14 cellular contexts compared by ENCODE assay signal in the genomic region with DNA sequence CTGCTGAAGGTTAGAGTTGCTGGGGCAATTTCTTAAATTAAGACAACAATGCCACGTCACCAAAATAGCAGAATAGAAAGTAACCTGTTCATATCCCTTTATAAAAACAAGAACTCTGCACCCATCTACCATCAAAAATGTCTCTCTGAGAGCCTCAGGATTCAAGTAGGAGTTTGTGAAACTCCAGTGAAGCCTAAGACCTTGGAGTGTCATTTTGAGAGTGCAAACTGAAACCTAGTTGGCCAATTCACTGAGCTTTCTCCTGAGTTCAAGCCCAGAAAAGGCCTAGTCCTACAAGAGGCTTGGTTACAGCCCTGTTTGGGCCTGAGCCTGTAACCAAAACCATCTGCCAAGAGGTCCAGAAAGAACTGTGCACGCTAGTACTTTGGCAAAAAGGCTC.
A peak's percentile ranks its signal among the peaks of the same experiment; 100 is the strongest.
DNase-seq lines count a peak whose midpoint lies in the region; ATAC-seq and TF ChIP-seq lines count a peak whose summit lies in the region.
"Had no signal": no experiment of that assay in that cellular context is flagged by ENCODE, and none has a peak within 500 bp of the region (broad histone marks: within the 10 kb centered on the region; RNA-seq: fewer than 3 reads in every experiment).

No MANE protein-coding gene starts in this region.

- no peak overlapping the region for H3K27ac ChIP-seq in upper lobe of right lung
- H3K27ac ChIP-seq: spleen, tibial nerve had no signal

- H3K36me3 Mint-ChIP-seq in stimulated activated naive B cell treated with anti-CD40 and anti-IgM and Interleukin-4, amounts not matched to agents 10 μg/mL and 1 μg/mL and 100 μg/mL, for 72 hours, result peaks cover 7 to 9% of the 10 kb centered on the region in 2 donors
- H3K36me3 Mint-ChIP-seq: mesothelial cell of epicardium had no signal

- peaks cover 9% of the 10 kb centered on the region for H3K9me3 ChIP-seq in upper lobe of right lung

- H3K36me3 ChIP-seq in upper lobe of right lung, result no peaks in the 10 kb centered on the region
- H3K36me3 ChIP-seq: spleen, tibial nerve had no signal

- TF ChIP-seq CTCF in upper lobe of right lung (IDR thresholded peaks at IDR 0.05), result no peak

- intact Hi-C loops in upper lobe of right lung (cut with DNase I), result no loop called here

- ATAC-seq in GM19023 (IDR thresholded peaks at IDR 0.05; ENCODE audit: unreplicated experiment), result peak; percentile 82
- peak; percentile 63 for ATAC-seq in GM21786 (IDR thresholded peaks at IDR 0.05; ENCODE audit: unreplicated experiment)
- ATAC-seq in HG03108 (IDR thresholded peaks at IDR 0.05; ENCODE audit: unreplicated experiment), result peak; percentile 41
- peak; percentile 90 to 94 for ATAC-seq in stimulated activated naive B cell treated with anti-CD40 and anti-IgM and Interleukin-4, amounts not matched to agents 10 μg/mL and 1 μg/mL and 100 μg/mL, for 72 hours (replicated peaks)
- no peak for ATAC-seq in upper lobe of right lung
- ATAC-seq in GM18520 (IDR thresholded peaks at IDR 0.05; ENCODE audit: unreplicated experiment), result no peak
- ATAC-seq: activated T-cell treated with anti-CD3 and anti-CD28 coated beads, Interleukin-2, amount 50 U/mL, for 72 hours had no signal

- H3K27ac Mint-ChIP-seq in stimulated activated naive B cell treated with anti-CD40 and anti-IgM and Interleukin-4, amounts not matched to agents 10 μg/mL and 1 μg/mL and 100 μg/mL, for 72 hours, result peak overlapping the region; percentile 65
- H3K27ac Mint-ChIP-seq: activated CD4-positive, alpha-beta T cell treated with anti-CD3 and anti-CD28 coated beads, Interleukin-2, amount 10 ng/mL, durations not matched to agents 24 days and 14 days; activated T-cell treated with anti-CD3 and anti-CD28 coated beads, Interleukin-2, amount 50 U/mL, for 72 hours; mesothelial cell of epicardium; T-helper 1 cell treated with Interleukin-12 subunit alpha and Interleukin-12 subunit beta and Interleukin-4 antibody, amounts not matched to agents 30 μg/mL and 1 μg/mL, for 36 hours had no signal

- H3K27me3 ChIP-seq in upper lobe of right lung, result no peaks in the 10 kb centered on the region
- H3K27me3 ChIP-seq: spleen, tibial nerve had no signal

- peak overlapping the region in 1 of 2 donors; percentile 59 for H3K4me3 Mint-ChIP-seq in stimulated activated naive B cell treated with anti-CD40 and anti-IgM and Interleukin-4, amounts not matched to agents 10 μg/mL and 1 μg/mL and 100 μg/mL, for 72 hours
- H3K4me3 Mint-ChIP-seq: activated CD4-positive, alpha-beta T cell treated with anti-CD3 and anti-CD28 coated beads, Interleukin-2, amount 10 ng/mL, durations not matched to agents 24 days and 14 days; activated T-cell treated with anti-CD3 and anti-CD28 coated beads, Interleukin-2, amount 50 U/mL, for 72 hours; mesothelial cell of epicardium; T-helper 1 cell treated with Interleukin-12 subunit alpha and Interleukin-12 subunit beta and Interleukin-4 antibody, amounts not matched to agents 30 μg/mL and 1 μg/mL, for 36 hours had no signal

- no peak overlapping the region for H3K4me3 ChIP-seq in upper lobe of right lung
- H3K4me3 ChIP-seq: spleen, tibial nerve had no signal

- no peaks in the 10 kb centered on the region for H3K4me1 ChIP-seq in upper lobe of right lung
- H3K4me1 ChIP-seq: tibial nerve had no signal

- H3K27me3 Mint-ChIP-seq in stimulated activated naive B cell treated with anti-CD40 and anti-IgM and Interleukin-4, amounts not matched to agents 10 μg/mL and 1 μg/mL and 100 μg/mL, for 72 hours, result no peaks in the 10 kb centered on the region
- H3K27me3 Mint-ChIP-seq: activated CD4-positive, alpha-beta T cell treated with anti-CD3 and anti-CD28 coated beads, Interleukin-2, amount 10 ng/mL, durations not matched to agents 24 days and 14 days had no signal

- peak; percentile 32 for DNase-seq in stimulated activated naive B cell treated with anti-CD40 and anti-IgM and Interleukin-4, amounts not matched to agents 10 μg/mL and 1 μg/mL and 100 μg/mL, for 72 hours
- DNase-seq in upper lobe of right lung (no peak), DMS153 (lab: John Stamatoyannopoulos, UW) (no peak)
- DNase-seq: activated CD4-positive, alpha-beta T cell treated with anti-CD3 and anti-CD28 coated beads, Interleukin-2, amount 10 ng/mL, durations not matched to agents 24 days and 14 days; activated T-cell treated with anti-CD3 and anti-CD28 coated beads, Interleukin-2, amount 50 U/mL, for 72 hours; foreskin fibroblast; spleen had no signal

- H3K9me3 Mint-ChIP-seq in stimulated activated naive B cell treated with anti-CD40 and anti-IgM and Interleukin-4, amounts not matched to agents 10 μg/mL and 1 μg/mL and 100 μg/mL, for 72 hours, result peaks cover 11 to 12% of the 10 kb centered on the region in 2 donors

- peaks cover 19 to 32% of the 10 kb centered on the region in 2 donors for H3K4me1 Mint-ChIP-seq in stimulated activated naive B cell treated with anti-CD40 and anti-IgM and Interleukin-4, amounts not matched to agents 10 μg/mL and 1 μg/mL and 100 μg/mL, for 72 hours
- H3K4me1 Mint-ChIP-seq: activated CD4-positive, alpha-beta T cell treated with anti-CD3 and anti-CD28 coated beads, Interleukin-2, amount 10 ng/mL, durations not matched to agents 24 days and 14 days; mesothelial cell of epicardium had no signal

Comparison
In these comparisons a context has a peak if more than half of its experiments do, and no peak if none do; other contexts are left out.
1. ATAC-seq: peak in GM19023 (single experiment), GM21786 (single experiment), HG03108 (single experiment) and stimulated activated naive B cell treated with anti-CD40 and anti-IgM and Interleukin-4, amounts not matched to agents 10 μg/mL and 1 μg/mL and 100 μg/mL, for 72 hours (2 of 2); none in upper lobe of right lung (single experiment) and GM18520 (single experiment).